19 cellular contexts compared by ENCODE assay signal in the genomic region with DNA sequence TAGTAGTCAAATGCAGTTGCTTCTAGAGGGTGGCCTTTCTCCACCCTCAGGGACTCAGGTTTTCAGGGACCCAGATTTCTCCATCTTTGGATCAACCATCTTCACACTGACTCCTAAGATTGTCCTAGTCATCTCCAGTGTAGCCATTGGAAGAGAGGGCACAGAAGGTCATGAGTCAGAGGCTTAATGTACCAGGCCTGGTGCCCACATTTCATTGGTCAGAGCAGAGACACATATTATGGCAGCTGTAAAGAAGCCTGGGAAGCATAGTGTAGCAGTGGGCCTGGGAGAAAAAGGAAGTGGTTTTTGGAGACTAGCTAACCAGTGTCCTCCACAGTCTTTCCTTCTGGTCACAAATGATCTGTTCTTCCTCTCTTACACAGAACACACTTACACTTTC.
"Had no signal": no experiment of that assay in that cellular context is flagged by ENCODE, and none has a peak within 500 bp of the region (broad histone marks: within the 10 kb centered on the region; RNA-seq: fewer than 3 reads in every experiment).

No MANE protein-coding gene starts in this region.

- H3K27ac Mint-ChIP-seq: activated CD4-positive, alpha-beta T cell treated with anti-CD3 and anti-CD28 coated beads for 36 hours; activated CD8-positive, alpha-beta T cell treated with anti-CD3 and anti-CD28 coated beads for 36 hours; activated naive CD8-positive, alpha-beta T cell treated with anti-CD3 and anti-CD28 coated beads, Interleukin-2, amount 10 ng/mL, durations not matched to agents 7 days and 5 days; activated T-cell treated with anti-CD3 and anti-CD28 coated beads, Interleukin-2, amount 50 U/mL, for 72 hours had no signal

- H3K36me3 Mint-ChIP-seq: activated naive CD8-positive, alpha-beta T cell treated with anti-CD3 and anti-CD28 coated beads, Interleukin-2, amount 10 ng/mL, durations not matched to agents 7 days and 5 days had no signal

- FAIRE-seq: kidney had no signal

- H3K36me3 ChIP-seq: right atrium auricular region, transverse colon had no signal

- DNase-seq: activated CD4-positive, alpha-beta T cell treated with anti-CD3 and anti-CD28 coated beads for 36 hours; activated CD8-positive, alpha-beta memory T cell treated with anti-CD3 and anti-CD28 coated beads, Interleukin-2, amount 50 U/mL, for 4 hours; activated CD8-positive, alpha-beta T cell treated with anti-CD3 and anti-CD28 coated beads for 36 hours; activated naive CD8-positive, alpha-beta T cell treated with anti-CD3 and anti-CD28 coated beads, Interleukin-2, amount 10 ng/mL, durations not matched to agents 7 days and 5 days; activated T-cell treated with anti-CD3 and anti-CD28 coated beads, Interleukin-2, amount 50 U/mL, for 72 hours; aorta; kidney; left ventricle myocardium superior; mesenchymal stem cell; stimulated activated CD4-positive, alpha-beta T cell treated with anti-CD3 and anti-CD28 coated beads, Interleukin-1b, Interleukin-23, amount 100 ng/mL, for 48 hours; stimulated activated naive CD4-positive, alpha-beta T cell; substantia nigra; transverse colon had no signal

- H3K4me3 ChIP-seq: hepatocyte, right atrium auricular region, smooth muscle cell, transverse colon had no signal

- ATAC-seq: activated CD4-positive, alpha-beta T cell treated with anti-CD3 and anti-CD28 coated beads for 36 hours; activated CD8-positive, alpha-beta T cell treated with anti-CD3 and anti-CD28 coated beads for 36 hours; activated T-cell treated with anti-CD3 and anti-CD28 coated beads, Interleukin-2, amount 50 U/mL, for 72 hours; left ventricle myocardium superior had no signal

- H3K4me3 Mint-ChIP-seq: activated CD4-positive, alpha-beta T cell treated with anti-CD3 and anti-CD28 coated beads for 36 hours; activated CD8-positive, alpha-beta T cell treated with anti-CD3 and anti-CD28 coated beads for 36 hours; activated naive CD8-positive, alpha-beta T cell treated with anti-CD3 and anti-CD28 coated beads, Interleukin-2, amount 10 ng/mL, durations not matched to agents 7 days and 5 days; activated T-cell treated with anti-CD3 and anti-CD28 coated beads, Interleukin-2, amount 50 U/mL, for 72 hours; neural crest cell had no signal

- H3K27me3 Mint-ChIP-seq: activated CD4-positive, alpha-beta T cell treated with anti-CD3 and anti-CD28 coated beads for 36 hours had no signal

- H3K27me3 ChIP-seq: hepatocyte, right atrium auricular region, transverse colon had no signal

- H3K9me3 ChIP-seq: right atrium auricular region, transverse colon had no signal

- H3K27ac ChIP-seq: hepatocyte, parathyroid adenoma, right atrium auricular region, transverse colon, VCaP had no signal

- H3K4me1 ChIP-seq: parathyroid adenoma, right atrium auricular region had no signal

- H3K4me1 Mint-ChIP-seq: activated naive CD8-positive, alpha-beta T cell treated with anti-CD3 and anti-CD28 coated beads, Interleukin-2, amount 10 ng/mL, durations not matched to agents 7 days and 5 days; neural crest cell had no signal

- H3K9me3 Mint-ChIP-seq: activated CD8-positive, alpha-beta T cell treated with anti-CD3 and anti-CD28 coated beads for 36 hours; activated naive CD8-positive, alpha-beta T cell treated with anti-CD3 and anti-CD28 coated beads, Interleukin-2, amount 10 ng/mL, durations not matched to agents 7 days and 5 days; activated T-cell treated with anti-CD3 and anti-CD28 coated beads, Interleukin-2, amount 50 U/mL, for 72 hours; neural crest cell had no signal
